In the genomic region with DNA sequence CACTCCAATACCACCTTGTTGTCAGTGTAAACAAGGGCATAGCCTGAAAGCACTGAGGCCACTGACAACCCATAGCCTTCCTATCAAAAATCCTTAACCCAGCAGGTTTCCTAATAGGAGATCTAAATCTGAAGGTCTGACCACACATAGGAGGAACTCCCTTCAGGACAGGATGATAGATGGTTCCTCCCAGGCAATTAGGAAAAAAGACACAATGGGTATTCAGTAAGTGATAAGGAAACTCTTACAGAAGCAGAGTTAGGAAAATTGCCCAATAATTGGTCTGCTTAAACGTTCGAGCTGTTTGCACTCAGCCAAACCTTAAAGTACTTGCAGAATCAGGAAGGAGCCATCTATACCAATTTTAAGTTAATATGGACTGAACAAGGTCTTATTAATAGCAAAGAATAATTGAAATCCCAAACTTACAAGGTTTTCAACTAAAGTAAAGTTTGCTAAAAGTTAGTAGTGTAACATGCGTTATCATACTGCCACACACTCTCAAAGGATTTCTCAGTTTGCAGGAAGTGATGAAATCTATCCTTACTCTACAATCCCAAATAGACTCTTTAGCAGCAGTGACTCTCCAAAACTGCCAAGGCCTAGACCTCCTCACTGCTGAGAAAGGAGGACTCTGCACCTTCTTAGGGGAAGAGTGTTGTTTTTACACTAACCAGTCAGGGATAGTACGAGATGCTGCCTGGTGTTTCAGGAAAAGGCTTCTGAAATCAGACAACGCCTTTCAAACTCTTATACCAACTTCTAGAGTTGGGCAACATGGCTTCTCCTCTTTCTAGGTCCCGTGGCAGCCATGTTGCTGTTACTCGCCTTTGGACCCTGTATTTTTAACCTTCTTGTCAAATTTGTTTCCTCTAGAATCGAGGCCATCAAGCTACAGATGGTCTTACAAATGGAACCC, we compare ENCODE assay signal across 1 cellular context.
TF ChIP-seq lines count a peak whose summit lies in the region.
"Not testable (repeated sequence)": the region's sequence is repeated elsewhere in the genome, so short reads cannot be mapped to it uniquely, and the experiment has no call there.

No MANE protein-coding gene starts in this region.

TF ChIP-seq in K562, 482 proteins besides CTCF, POLR2A, EP300 and RAD21 (continued from another document and continues in another):
- TF ChIP-seq KDM1A (IDR thresholded peaks at IDR 0.05) (peak; percentile 18 to 53; a peak in 2 of 4 replicates), TAL1 (IDR thresholded peaks at IDR 0.05) (peak; percentile 54), YY1 (IDR thresholded peaks at IDR 0.05; ENCODE audit: borderline replicate concordance in 1 of 3, control insufficient read depth in 1 of 3, extremely low read depth in 1 of 3, insufficient read depth in 3 of 3, insufficient read length in 1 of 3, insufficient replicate concordance in 2 of 3, low read depth in 1 of 3, low read length in 2 of 3) (peak in 1 of 3 experiments; percentile 31), ESRRA (IDR thresholded peaks at IDR 0.05; ENCODE audit: borderline replicate concordance, low read depth) (peak; percentile 56; the same call in 1 of the 2 replicates), ELF1 (tag; IDR thresholded peaks at IDR 0.05) (peak; percentile 26; the same call in 1 of the 2 replicates), NR2C2 (tag; IDR thresholded peaks at IDR 0.05) (0 out of 2 replicates have a peak, but pooled peaks have one; percentile 14), FOSL1 (tag; conservative IDR thresholded peaks at IDR 0.05) (peak; percentile 49; the same call in 1 of the 2 replicates), FOXK2 (conservative IDR thresholded peaks at IDR 0.05 in 1 of 2, IDR thresholded peaks at IDR 0.05 in 1 of 2; ENCODE audit: low read depth in 2 of 2) (peak; percentile 58 to 67; a peak in 1 of 4 replicates), CBFA2T2 (conservative IDR thresholded peaks at IDR 0.05) (peak; percentile 56), DPF2 (IDR thresholded peaks at IDR 0.05) (peak; percentile 85), NR4A1 (tag; IDR thresholded peaks at IDR 0.05) (0 out of 2 replicates have a peak, but pooled peaks have one; percentile 32), MEIS2 (IDR thresholded peaks at IDR 0.05; ENCODE audit: partially characterized antibody) (peak; percentile 99), CXXC5 (CRISPR knock-in tag; IDR thresholded peaks at IDR 0.05) (peak; percentile 41; the same call in 1 of the 2 replicates), SMAD4 (CRISPR knock-in tag; conservative IDR thresholded peaks at IDR 0.05) (peak; percentile 62; the same call in 1 of the 2 replicates), SMARCA4 (IDR thresholded peaks at IDR 0.05) (peak; percentile 68; the same call in 1 of the 2 replicates), LEF1 (IDR thresholded peaks at IDR 0.05) (peak; percentile 41; the same call in 1 of the 2 replicates), ADNP (tag; IDR thresholded peaks at IDR 0.05) (0 out of 2 replicates have a peak, but pooled peaks have one; percentile 38), CEBPB (tag; IDR thresholded peaks at IDR 0.05) (peak; percentile 97), MAFG (tag; conservative IDR thresholded peaks at IDR 0.05) (0 out of 2 replicates have a peak, but pooled peaks have one; percentile 6), RCOR1 (IDR thresholded peaks at IDR 0.05; ENCODE audit: borderline replicate concordance in 1 of 2, low read depth in 2 of 2, low read length in 2 of 2) (peak in 1 of 2 experiments; percentile 82; a peak in 2 of 4 replicates), KLF6 (CRISPR knock-in tag; IDR thresholded peaks at IDR 0.05; ENCODE audit: borderline replicate concordance) (peak; percentile 9; the same call in 1 of the 2 replicates), EHMT2 (IDR thresholded peaks at IDR 0.05) (0 out of 2 replicates have a peak, but pooled peaks have one; percentile 16), ATF7 (IDR thresholded peaks at IDR 0.05) (peak; percentile 47; the same call in 1 of the 2 replicates), ETV1 (tag; conservative IDR thresholded peaks at IDR 0.05; ENCODE audit: low read depth) (peak; percentile 58), ZNF431 (CRISPR knock-in tag; IDR thresholded peaks at IDR 0.05) (peak; percentile 34; the same call in 1 of the 2 replicates), TBL1XR1 (IDR thresholded peaks at IDR 0.05; ENCODE audit: low read length in 2 of 2) (peak in 1 of 2 experiments; percentile 20; a peak in 1 of 4 replicates), TCF3 (CRISPR knock-in tag; IDR thresholded peaks at IDR 0.05) (peak; percentile 70), ZFX (CRISPR knock-in tag; IDR thresholded peaks at IDR 0.05) (peak; percentile 48; the same call in 1 of the 2 replicates)
- not testable (repeated sequence) for TF ChIP-seq NR2C2, NR4A1 (CRISPR knock-in tag; IDR thresholded peaks at IDR 0.05)
- TF ChIP-seq, protein P1, sequence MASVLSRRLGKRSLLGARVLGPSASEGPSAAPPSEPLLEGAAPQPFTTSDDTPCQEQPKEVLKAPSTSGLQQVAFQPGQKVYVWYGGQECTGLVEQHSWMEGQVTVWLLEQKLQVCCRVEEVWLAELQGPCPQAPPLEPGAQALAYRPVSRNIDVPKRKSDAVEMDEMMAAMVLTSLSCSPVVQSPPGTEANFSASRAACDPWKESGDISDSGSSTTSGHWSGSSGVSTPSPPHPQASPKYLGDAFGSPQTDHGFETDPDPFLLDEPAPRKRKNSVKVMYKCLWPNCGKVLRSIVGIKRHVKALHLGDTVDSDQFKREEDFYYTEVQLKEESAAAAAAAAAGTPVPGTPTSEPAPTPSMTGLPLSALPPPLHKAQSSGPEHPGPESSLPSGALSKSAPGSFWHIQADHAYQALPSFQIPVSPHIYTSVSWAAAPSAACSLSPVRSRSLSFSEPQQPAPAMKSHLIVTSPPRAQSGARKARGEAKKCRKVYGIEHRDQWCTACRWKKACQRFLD (CRISPR knock-in tag; IDR thresholded peaks at IDR 0.05): peak; percentile 52; the same call in 1 of the 2 replicates
- TF ChIP-seq, protein P2, sequence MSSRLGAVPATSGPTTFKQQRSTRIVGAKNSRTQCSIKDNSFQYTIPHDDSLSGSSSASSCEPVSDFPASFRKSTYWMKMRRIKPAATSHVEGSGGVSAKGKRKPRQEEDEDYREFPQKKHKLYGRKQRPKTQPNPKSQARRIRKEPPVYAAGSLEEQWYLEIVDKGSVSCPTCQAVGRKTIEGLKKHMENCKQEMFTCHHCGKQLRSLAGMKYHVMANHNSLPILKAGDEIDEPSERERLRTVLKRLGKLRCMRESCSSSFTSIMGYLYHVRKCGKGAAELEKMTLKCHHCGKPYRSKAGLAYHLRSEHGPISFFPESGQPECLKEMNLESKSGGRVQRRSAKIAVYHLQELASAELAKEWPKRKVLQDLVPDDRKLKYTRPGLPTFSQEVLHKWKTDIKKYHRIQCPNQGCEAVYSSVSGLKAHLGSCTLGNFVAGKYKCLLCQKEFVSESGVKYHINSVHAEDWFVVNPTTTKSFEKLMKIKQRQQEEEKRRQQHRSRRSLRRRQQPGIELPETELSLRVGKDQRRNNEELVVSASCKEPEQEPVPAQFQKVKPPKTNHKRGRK (tag; IDR thresholded peaks at IDR 0.05): 0 out of 2 replicates have a peak, but pooled peaks have one; percentile 40
- TF ChIP-seq, protein P3, sequence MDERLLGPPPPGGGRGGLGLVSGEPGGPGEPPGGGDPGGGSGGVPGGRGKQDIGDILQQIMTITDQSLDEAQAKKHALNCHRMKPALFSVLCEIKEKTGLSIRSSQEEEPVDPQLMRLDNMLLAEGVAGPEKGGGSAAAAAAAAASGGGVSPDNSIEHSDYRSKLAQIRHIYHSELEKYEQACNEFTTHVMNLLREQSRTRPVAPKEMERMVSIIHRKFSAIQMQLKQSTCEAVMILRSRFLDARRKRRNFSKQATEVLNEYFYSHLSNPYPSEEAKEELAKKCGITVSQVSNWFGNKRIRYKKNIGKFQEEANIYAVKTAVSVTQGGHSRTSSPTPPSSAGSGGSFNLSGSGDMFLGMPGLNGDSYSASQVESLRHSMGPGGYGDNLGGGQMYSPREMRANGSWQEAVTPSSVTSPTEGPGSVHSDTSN (CRISPR knock-in tag; IDR thresholded peaks at IDR 0.05; ENCODE audit: low read depth): peak; percentile 78
- TF ChIP-seq, protein P3 (tag; conservative IDR thresholded peaks at IDR 0.05; ENCODE audit: low read depth): peak; percentile 95
- TF ChIP-seq, protein P4, sequence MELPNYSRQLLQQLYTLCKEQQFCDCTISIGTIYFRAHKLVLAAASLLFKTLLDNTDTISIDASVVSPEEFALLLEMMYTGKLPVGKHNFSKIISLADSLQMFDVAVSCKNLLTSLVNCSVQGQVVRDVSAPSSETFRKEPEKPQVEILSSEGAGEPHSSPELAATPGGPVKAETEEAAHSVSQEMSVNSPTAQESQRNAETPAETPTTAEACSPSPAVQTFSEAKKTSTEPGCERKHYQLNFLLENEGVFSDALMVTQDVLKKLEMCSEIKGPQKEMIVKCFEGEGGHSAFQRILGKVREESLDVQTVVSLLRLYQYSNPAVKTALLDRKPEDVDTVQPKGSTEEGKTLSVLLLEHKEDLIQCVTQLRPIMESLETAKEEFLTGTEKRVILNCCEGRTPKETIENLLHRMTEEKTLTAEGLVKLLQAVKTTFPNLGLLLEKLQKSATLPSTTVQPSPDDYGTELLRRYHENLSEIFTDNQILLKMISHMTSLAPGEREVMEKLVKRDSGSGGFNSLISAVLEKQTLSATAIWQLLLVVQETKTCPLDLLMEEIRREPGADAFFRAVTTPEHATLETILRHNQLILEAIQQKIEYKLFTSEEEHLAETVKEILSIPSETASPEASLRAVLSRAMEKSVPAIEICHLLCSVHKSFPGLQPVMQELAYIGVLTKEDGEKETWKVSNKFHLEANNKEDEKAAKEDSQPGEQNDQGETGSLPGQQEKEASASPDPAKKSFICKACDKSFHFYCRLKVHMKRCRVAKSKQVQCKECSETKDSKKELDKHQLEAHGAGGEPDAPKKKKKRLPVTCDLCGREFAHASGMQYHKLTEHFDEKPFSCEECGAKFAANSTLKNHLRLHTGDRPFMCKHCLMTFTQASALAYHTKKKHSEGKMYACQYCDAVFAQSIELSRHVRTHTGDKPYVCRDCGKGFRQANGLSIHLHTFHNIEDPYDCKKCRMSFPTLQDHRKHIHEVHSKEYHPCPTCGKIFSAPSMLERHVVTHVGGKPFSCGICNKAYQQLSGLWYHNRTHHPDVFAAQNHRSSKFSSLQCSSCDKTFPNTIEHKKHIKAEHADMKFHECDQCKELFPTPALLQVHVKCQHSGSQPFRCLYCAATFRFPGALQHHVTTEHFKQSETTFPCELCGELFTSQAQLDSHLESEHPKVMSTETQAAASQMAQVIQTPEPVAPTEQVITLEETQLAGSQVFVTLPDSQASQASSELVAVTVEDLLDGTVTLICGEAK (IDR thresholded peaks at IDR 0.05): 0 out of 2 replicates have a peak, but pooled peaks have one; percentile 20
- TF ChIP-seq, protein P4 (CRISPR knock-in tag; IDR thresholded peaks at IDR 0.05): not testable (repeated sequence)
- TF ChIP-seq, protein P5, sequence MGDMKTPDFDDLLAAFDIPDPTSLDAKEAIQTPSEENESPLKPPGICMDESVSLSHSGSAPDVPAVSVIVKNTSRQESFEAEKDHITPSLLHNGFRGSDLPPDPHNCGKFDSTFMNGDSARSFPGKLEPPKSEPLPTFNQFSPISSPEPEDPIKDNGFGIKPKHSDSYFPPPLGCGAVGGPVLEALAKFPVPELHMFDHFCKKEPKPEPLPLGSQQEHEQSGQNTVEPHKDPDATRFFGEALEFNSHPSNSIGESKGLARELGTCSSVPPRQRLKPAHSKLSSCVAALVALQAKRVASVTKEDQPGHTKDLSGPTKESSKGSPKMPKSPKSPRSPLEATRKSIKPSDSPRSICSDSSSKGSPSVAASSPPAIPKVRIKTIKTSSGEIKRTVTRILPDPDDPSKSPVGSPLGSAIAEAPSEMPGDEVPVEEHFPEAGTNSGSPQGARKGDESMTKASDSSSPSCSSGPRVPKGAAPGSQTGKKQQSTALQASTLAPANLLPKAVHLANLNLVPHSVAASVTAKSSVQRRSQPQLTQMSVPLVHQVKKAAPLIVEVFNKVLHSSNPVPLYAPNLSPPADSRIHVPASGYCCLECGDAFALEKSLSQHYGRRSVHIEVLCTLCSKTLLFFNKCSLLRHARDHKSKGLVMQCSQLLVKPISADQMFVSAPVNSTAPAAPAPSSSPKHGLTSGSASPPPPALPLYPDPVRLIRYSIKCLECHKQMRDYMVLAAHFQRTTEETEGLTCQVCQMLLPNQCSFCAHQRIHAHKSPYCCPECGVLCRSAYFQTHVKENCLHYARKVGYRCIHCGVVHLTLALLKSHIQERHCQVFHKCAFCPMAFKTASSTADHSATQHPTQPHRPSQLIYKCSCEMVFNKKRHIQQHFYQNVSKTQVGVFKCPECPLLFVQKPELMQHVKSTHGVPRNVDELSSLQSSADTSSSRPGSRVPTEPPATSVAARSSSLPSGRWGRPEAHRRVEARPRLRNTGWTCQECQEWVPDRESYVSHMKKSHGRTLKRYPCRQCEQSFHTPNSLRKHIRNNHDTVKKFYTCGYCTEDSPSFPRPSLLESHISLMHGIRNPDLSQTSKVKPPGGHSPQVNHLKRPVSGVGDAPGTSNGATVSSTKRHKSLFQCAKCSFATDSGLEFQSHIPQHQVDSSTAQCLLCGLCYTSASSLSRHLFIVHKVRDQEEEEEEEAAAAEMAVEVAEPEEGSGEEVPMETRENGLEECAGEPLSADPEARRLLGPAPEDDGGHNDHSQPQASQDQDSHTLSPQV (IDR thresholded peaks at IDR 0.05): 0 out of 2 replicates have a peak, but pooled peaks have one; percentile 64
